9 cellular contexts compared by ENCODE assay signal in the genomic region with DNA sequence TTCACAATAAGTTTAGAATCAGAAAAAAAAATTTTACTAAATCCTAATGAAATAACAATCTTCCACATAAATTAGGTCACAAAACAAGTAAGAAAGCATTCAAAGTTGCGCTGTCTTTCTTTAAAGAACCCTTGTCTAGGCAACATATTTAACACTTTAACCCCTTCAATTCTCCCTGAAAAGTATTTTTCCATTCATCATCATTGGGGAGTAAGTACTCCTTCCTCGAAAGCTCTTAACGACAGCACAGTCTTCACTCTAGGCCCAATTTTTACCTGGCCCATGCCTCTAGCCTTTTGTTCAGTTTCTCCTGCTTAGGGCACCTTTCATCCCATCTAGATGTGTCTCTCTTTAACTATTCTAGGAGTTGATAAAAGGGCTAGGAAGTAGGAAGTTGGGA. TPM values are rescaled to one million over a fixed set of nuclear protein-coding genes. Genes with fewer than 3 reads are reported as not detected.
A peak's percentile ranks its signal among the peaks of the same experiment; 100 is the strongest.
DNase-seq lines count a peak whose midpoint lies in the region; ATAC-seq and TF ChIP-seq lines count a peak whose summit lies in the region.
"Had no signal": no experiment of that assay in that cellular context is flagged by ENCODE, and none has a peak within 500 bp of the region (broad histone marks: within the 10 kb centered on the region; RNA-seq: fewer than 3 reads in every experiment).

No MANE protein-coding gene starts in this region.

- intact Hi-C loops in heart left ventricle (cut with DNase I) (loop anchor here in 3 of 10 donors (5.0 to 10.0 kb wide), 3 partner anchors 235 to 295 kb away; a partner anchor contains a TSS), cardiac septum (cut with DNase I) (loop anchor here (5.0 kb wide), 1 partner anchor 60 kb away; no protein-coding TSS in a partner anchor), head of caudate nucleus (cut with DNase I) (loop anchor here (5.0 kb wide), 1 partner anchor 285 kb away; no protein-coding TSS in a partner anchor)

- H3K18ac ChIP-seq in mesendoderm (ENCODE audit: low read length) = no peak overlapping the region

- H3K27me3 ChIP-seq in heart left ventricle (no peaks in the 10 kb centered on the region), mesendoderm (ENCODE audit: insufficient read depth, low read length, poor library complexity) (no peaks in the 10 kb centered on the region)

- peak overlapping the region; percentile 84 for H3K4me2 ChIP-seq in mesendoderm (ENCODE audit: low read length)

- H3K79me1 ChIP-seq in mesendoderm (ENCODE audit: low read length) = peaks cover 8% of the 10 kb centered on the region

- no peak for ATAC-seq in heart left ventricle

- no peak overlapping the region for H3K23ac ChIP-seq in mesendoderm (ENCODE audit: low read length)

- H3K36me3 ChIP-seq in heart left ventricle = peaks cover 0 to 50% (median 36%) of the 10 kb centered on the region in 9 donors
- no peaks in the 10 kb centered on the region for H3K36me3 ChIP-seq in mesendoderm (ENCODE audit: control insufficient read depth, insufficient read depth, low read length)
- peaks cover 3% of the 10 kb centered on the region for H3K36me3 ChIP-seq in urinary bladder (ENCODE audit: insufficient read depth)

- H3K27ac ChIP-seq in heart left ventricle = peak overlapping the region in 7 of 12 donors; percentile 25 to 99 (median 97)
- no peak overlapping the region for H3K27ac ChIP-seq in mesendoderm (ENCODE audit: low read depth, low read length)
- no peak overlapping the region for H3K27ac ChIP-seq in urinary bladder (ENCODE audit: low read depth)

- no peak overlapping the region for H3K4ac ChIP-seq in mesendoderm (ENCODE audit: low read depth, low read length)

- H2AK5ac ChIP-seq in mesendoderm (ENCODE audit: low read length) = no peak overlapping the region

- H4K5ac ChIP-seq in mesendoderm (ENCODE audit: low read length) = no peak overlapping the region

- no peak for TF ChIP-seq CTCF in heart left ventricle (IDR thresholded peaks at IDR 0.05)
- no peak for TF ChIP-seq CTCF in astrocyte of the spinal cord (IDR thresholded peaks at IDR 0.05; ENCODE audit: low read depth, low read length)

- H3K9ac ChIP-seq in mesendoderm (ENCODE audit: low read length) = peak overlapping the region; percentile 67

- no peak for TF ChIP-seq POLR2A in heart left ventricle (IDR thresholded peaks at IDR 0.05)

- H4K8ac ChIP-seq in mesendoderm (ENCODE audit: low read depth, low read length) = no peak overlapping the region

- H3K4me1 ChIP-seq in heart left ventricle (peaks cover 8 to 62% (median 51%) of the 10 kb centered on the region in 12 donors), mesendoderm (ENCODE audit: control insufficient read depth, low read depth, low read length) (peaks cover 4% of the 10 kb centered on the region), urinary bladder (ENCODE audit: insufficient read depth) (no peaks in the 10 kb centered on the region)

- H3K9me3 ChIP-seq in heart left ventricle = no peaks in the 10 kb centered on the region

- H3K56ac ChIP-seq in mesendoderm (ENCODE audit: low read length) = peak overlapping the region; percentile 77

- in situ Hi-C loops in astrocyte of the spinal cord (cut with HindIII; ENCODE audit: low sequenced_read_pairs) = no loop called here

- no peak overlapping the region for H2BK5ac ChIP-seq in mesendoderm (ENCODE audit: low read length)

- no peak overlapping the region for H2BK120ac ChIP-seq in mesendoderm (ENCODE audit: low read depth, low read length)

- no peak overlapping the region for H2BK15ac ChIP-seq in mesendoderm (replicated peaks; ENCODE audit: low read depth)

- peaks cover 24% of the 10 kb centered on the region for H3K79me2 ChIP-seq in mesendoderm (ENCODE audit: control insufficient read depth, insufficient read depth, low read length)

- DNase-seq in heart left ventricle (no peak), cardiac septum (ENCODE audit: low spot score) (no peak), astrocyte of the spinal cord (ENCODE audit: low read depth, low spot score) (no peak), mesendoderm (peak; percentile 8), NCI-H774 (lab: John Stamatoyannopoulos, UW) (no peak), head of caudate nucleus (no peak), NCI-H2196 (lab: John Stamatoyannopoulos, UW; ENCODE audit: unreplicated experiment) (no peak)
- DNase-seq: activated gamma-delta T cell had no signal

- H3K4me3 ChIP-seq in heart left ventricle (peak overlapping the region in 11 of 12 donors; percentile 73 to 97 (median 90)), astrocyte of the spinal cord (ENCODE audit: low read depth, low read length) (peak overlapping the region; percentile 88), mesendoderm (ENCODE audit: low read length) (peak overlapping the region; percentile 44), urinary bladder (ENCODE audit: low read depth, low read length) (peak overlapping the region; percentile 52)

- WGBS in heart left ventricle, 4 donors = 15 to 27% (median 25%) methylated on average over 3 of the region's 3 CpGs
- no CpG with 5 or more reads among the region's 3 CpGs for WGBS in mesendoderm (ENCODE audit: extremely low coverage, insufficient coverage, low lambda C conversion rate)
- WGBS in urinary bladder = 28% methylated on average over 3 of the region's 3 CpGs

RNA-seq across cellular contexts. Expression of a gene that starts 2.6 kb away (rescaled TPM):
- total RNA-seq in heart left ventricle (100 to 1,000 TPM in 5 of 9 donors, 10 to 100 TPM in 4; 81.5 to 150 (median 103) TPM), cardiac septum (125 TPM), urinary bladder (66.7 TPM)
- polyA plus RNA-seq in heart left ventricle (10 to 100 TPM; 24.8 to 68.5 TPM), urinary bladder (56.0 TPM)
- polyA plus RNA-seq in mesendoderm (2013, experiment 1 of 2) = 46.8 TPM
- 46.9 TPM for polyA plus RNA-seq in mesendoderm (2013, experiment 2 of 2)

RNA-seq across cellular contexts. Expression of a gene that starts 23.2 kb away (rescaled TPM):
- total RNA-seq in heart left ventricle (10 to 100 TPM; 26.0 to 34.1 (median 30.5) TPM), cardiac septum (29.7 TPM), urinary bladder (17.0 TPM)
- polyA plus RNA-seq in heart left ventricle (10 to 100 TPM in 1 of 2 donors, 1 to 10 TPM in 1; 8.0 to 52.8 TPM), urinary bladder (25.6 TPM)
- polyA plus RNA-seq in mesendoderm (2013, experiment 1 of 2) = 22.8 TPM
- polyA plus RNA-seq in mesendoderm (2013, experiment 2 of 2) = 21.8 TPM

Comparison
In these comparisons a context has a peak if more than half of its experiments do, and no peak if none do; other contexts are left out.
1. H3K27ac ChIP-seq: peak in heart left ventricle (7 of 12); none in mesendoderm (single experiment) and urinary bladder (single experiment).
2. Peak in every context shown above with its lines, with median percentiles within 50 percentile points of each other: H3K4me3 ChIP-seq.